Comparison of ENCODE assay signal across 10 cellular contexts in genomic region chr4:2788101-2788500, GRCh38. TPM values are rescaled to one million over a fixed set of nuclear protein-coding genes. Genes with fewer than 3 reads are reported as not detected.
A peak's percentile ranks its signal among the peaks of the same experiment; 100 is the strongest.
DNase-seq lines count a peak whose midpoint lies in the region; ATAC-seq, FAIRE-seq and TF ChIP-seq lines count a peak whose summit lies in the region.
"Had no signal": no experiment of that assay in that cellular context is flagged by ENCODE, and none has a peak within 500 bp of the region (broad histone marks: within the 10 kb centered on the region; RNA-seq: fewer than 3 reads in every experiment).

No MANE protein-coding gene starts in this region.

- DNase-seq in GM12878 (ENCODE audit: low read depth, low spot score) (no peak), posterior vena cava (ENCODE audit: low spot score) (peak; percentile 62), anterior cingulate cortex (lab: John Stamatoyannopoulos, UW) (no peak), kidney (no peak), NCI-H1105 (lab: John Stamatoyannopoulos, UW) (no peak), cerebellar cortex (ENCODE audit: low spot score) (no peak)
- DNase-seq: activated gamma-delta T cell, NCI-H526 had no signal

- peak overlapping the region; percentile 86 to 98 (median 92) for H3K4me2 ChIP-seq in BLaER1 treated with 17β-estradiol and CSF1 and Interleukin-3, amounts not matched to agents 10 nM and 100 nM
- H3K4me2 ChIP-seq in GM12878 (ENCODE audit: control insufficient read depth, insufficient read depth) = peak overlapping the region; percentile 88

- H3K79me2 ChIP-seq in GM12878 (ENCODE audit: control insufficient read depth, insufficient read depth, low read length) = no peaks in the 10 kb centered on the region

- no peaks in the 10 kb centered on the region for H4K20me1 ChIP-seq in BLaER1 treated with 17β-estradiol and CSF1 and Interleukin-3, amounts not matched to agents 10 nM and 100 nM
- H4K20me1 ChIP-seq in GM12878 (ENCODE audit: control insufficient read depth, insufficient read depth) = no peaks in the 10 kb centered on the region

- BruUV-seq in GM12878 (replicated peaks; lab: Mats Ljungman, UMichigan) = no TSS peak

- peak overlapping the region; percentile 80 to 91 (median 86) for H3K27ac ChIP-seq in BLaER1 treated with 17β-estradiol and CSF1 and Interleukin-3, amounts not matched to agents 10 nM and 100 nM
- H3K27ac ChIP-seq in GM12878 (ENCODE audit: control insufficient read depth, insufficient read depth) (peak overlapping the region; percentile 79), kidney (ENCODE audit: low read depth in 2 of 2, low read length in 2 of 2) (no peak overlapping the region)

- ATAC-seq in GM18907 (IDR thresholded peaks at IDR 0.05; ENCODE audit: unreplicated experiment) (peak; percentile 2), GM12878 (no peak)

- no peak for TF ChIP-seq RAD21 in GM12878 (IDR thresholded peaks at IDR 0.05; ENCODE audit: insufficient read depth, low read depth, low read length)

- H2AFZ ChIP-seq in GM12878 (ENCODE audit: control insufficient read depth, low read depth, low read length) = 0 out of 2 replicates have a peak overlapping the region, but pooled peaks have one; percentile 12

- no peak for TF ChIP-seq CTCF in GM12878 (IDR thresholded peaks at IDR 0.05 in 2 of 3, conservative IDR thresholded peaks at IDR 0.05 in 1 of 3; ENCODE audit: control insufficient read depth in 2 of 3, extremely low read depth in 1 of 3, insufficient read depth in 1 of 3, low read depth in 3 of 3, low read length in 3 of 3)
- TF ChIP-seq CTCF in kidney (IDR thresholded peaks at IDR 0.05; ENCODE audit: borderline replicate concordance, extremely low read depth, insufficient read depth) = no peak

- H3K27me3 ChIP-seq in BLaER1 treated with 17β-estradiol and CSF1 and Interleukin-3, amounts not matched to agents 10 nM and 100 nM = no peaks in the 10 kb centered on the region
- H3K27me3 ChIP-seq in GM12878 (replicated peaks in 1 of 2; ENCODE audit: control insufficient read depth in 2 of 2, insufficient read depth in 2 of 2, low read length in 1 of 2) = no peaks in the 10 kb centered on the region

- FAIRE-seq in GM12878 (lab: Jason Lieb, UNC) = no peak
- no peak for FAIRE-seq in kidney (lab: Jason Lieb, UNC)

- TF ChIP-seq EP300 in GM12878 (IDR thresholded peaks at IDR 0.05; ENCODE audit: borderline replicate concordance in 1 of 2, control insufficient read depth in 1 of 2, low read depth in 2 of 2, low read length in 2 of 2) = no peak

- POLR2A ChIA-PET in GM12878 (lab: Charles Lee) = interaction anchor here (0.8 to 4.4 kb wide), 5 partner anchors 11 to 148 kb away, joined by 3 to 57 read pairs (median 3); no protein-coding TSS in a partner anchor

- no peak for TF ChIP-seq POLR2A in GM12878 (IDR thresholded peaks at IDR 0.05; ENCODE audit: low read depth, low read length)

- peak overlapping the region; percentile 58 to 84 (median 75) for H3K9ac ChIP-seq in BLaER1 treated with 17β-estradiol and CSF1 and Interleukin-3, amounts not matched to agents 10 nM and 100 nM
- H3K9ac ChIP-seq in GM12878 (ENCODE audit: control insufficient read depth, insufficient read depth, low read length) (peak overlapping the region; percentile 51), kidney (ENCODE audit: low read length in 2 of 2) (no peak overlapping the region)

- no peaks in the 10 kb centered on the region for H3K36me3 ChIP-seq in BLaER1 treated with 17β-estradiol and CSF1 and Interleukin-3, amounts not matched to agents 10 nM and 100 nM
- H3K36me3 ChIP-seq in GM12878 (ENCODE audit: control insufficient read depth in 2 of 2, insufficient read depth in 2 of 2, low read length in 1 of 2) (no peaks in the 10 kb centered on the region), kidney (ENCODE audit: control insufficient read depth in 1 of 2, insufficient read depth in 2 of 2, low read length in 2 of 2) (no peaks in the 10 kb centered on the region)

- WGBS in GM12878 (ENCODE audit: insufficient coverage, insufficient replicate concordance, low lambda C conversion rate, missing lambda C conversion rate) = 70% methylated on average over 7 of the region's 7 CpGs

- H3K4me3 ChIP-seq in BLaER1 treated with 17β-estradiol and CSF1 and Interleukin-3, amounts not matched to agents 10 nM and 100 nM = peak overlapping the region in 2 of 10 experiments; percentile 4 to 29; a peak in 3 of 20 replicates
- no peak overlapping the region for H3K4me3 ChIP-seq in GM12878
- no peak overlapping the region for H3K4me3 ChIP-seq in kidney (ENCODE audit: low read length in 2 of 2)

- SMC1A ChIA-PET in GM12878 (lab: Charles Lee; ENCODE audit: uncharacterized antibody, unreplicated experiment) = interaction anchor here (0.8 to 4.3 kb wide), 6 partner anchors 11 to 92 kb away, joined by 3 to 49 read pairs (median 5); no protein-coding TSS in a partner anchor

- H3K9me3 ChIP-seq in BLaER1 treated with 17β-estradiol and CSF1 and Interleukin-3, amounts not matched to agents 10 nM and 100 nM (replicated peaks in 1 of 11) = peaks cover 8 to 18% (median 13%) of the 10 kb centered on the region in 11 experiments; a peak in 19 of 22 replicates
- H3K9me3 ChIP-seq in GM12878 (replicated peaks; ENCODE audit: control insufficient read depth, insufficient read depth, low read length) (peaks cover 6% of the 10 kb centered on the region; the same call in 2 of the 3 replicates), kidney (ENCODE audit: control insufficient read depth in 1 of 2, low read length in 2 of 2) (no peaks in the 10 kb centered on the region)

- CTCF ChIA-PET in GM12878 (lab: Yijun Ruan, JAX) = interaction anchor here (0.7 to 1.6 kb wide), 13 partner anchors 10 to 549 kb away, joined by 3 to 8 read pairs (median 3); no protein-coding TSS in a partner anchor

- H3K4me1 ChIP-seq in BLaER1 treated with 17β-estradiol and CSF1 and Interleukin-3, amounts not matched to agents 10 nM and 100 nM = peaks cover 72 to 80% (median 78%) of the 10 kb centered on the region in 10 experiments
- H3K4me1 ChIP-seq in GM12878 (ENCODE audit: control insufficient read depth, insufficient read depth, low read length) (peaks cover 43% of the 10 kb centered on the region), kidney (ENCODE audit: control insufficient read depth in 1 of 2, insufficient read depth in 1 of 2, low read depth in 1 of 2, low read length in 2 of 2) (peaks cover 13 to 21% of the 10 kb centered on the region in 2 donors)

- in situ Hi-C loops in GM12878 (cut with MboI) = no loop called here

- RAD21 ChIA-PET in GM12878 (lab: Charles Lee; ENCODE audit: unreplicated experiment) = interaction anchor here (0.6 to 3.4 kb wide), 15 partner anchors 12 to 176 kb away, joined by 3 to 43 read pairs (median 4); partner anchors contain the start of gene GRK4

- intact Hi-C loops in GM12878 (cut with micrococcal nuclease; ENCODE audit: unreplicated experiment) (no loop called here), posterior vena cava (cut with DNase I) (no loop called here), kidney (cut with DNase I) (no loop called here)

RNA-seq across cellular contexts. Expression of gene SH3BP2, which starts 4.8 kb away (rescaled TPM):
- 275 and 349 TPM in 2 replicates for total RNA-seq in GM12878 (2013; cell fraction: nucleolus; rRNA removed)
- total RNA-seq in GM12878 (2014; rRNA removed) (35.5 and 40.9 TPM in 2 replicates), GM12878 (2014; rRNA removed; fragmentation: Illumina TruSeq; extraction: Trizol) (17.5 and 19.0 TPM in 2 replicates), GM12878 (2021) (51.1 and 61.8 TPM in 2 replicates), posterior vena cava (10 to 100 TPM; 47.8 to 52.4 TPM), kidney (128 TPM)
- polyA plus RNA-seq in GM12878 (2011; ENCODE audit: low read depth) = 9.0 TPM
- polyA plus RNA-seq in GM12878 (2011; rRNA removed) (18.0 and 37.1 TPM in 2 replicates), GM12878 (2014; fragmentation: Illumina TruSeq; extraction: Trizol) (7.8 and 18.3 TPM in 2 replicates), GM12878 (2014; fragmentation: Nextera tagmentation; extraction: Ambion mirVana) (1 to 10 TPM; 1.1 TPM), GM12878 (2014; rRNA removed) (54.7 and 57.8 TPM in 2 replicates), GM12878 (2016; fragmentation: Nextera tagmentation; extraction: Ambion mirVana) (10 to 100 TPM; 23.0 to 24.8 TPM), kidney (ENCODE audit: insufficient read depth, low read depth, low replicate concordance) (27.3 TPM)
- 35.7 and 42.6 TPM in 2 replicates for polyA plus RNA-seq in GM12878 (2011; cell fraction: cytosol; rRNA removed)
- 270 and 290 TPM in 2 replicates for polyA plus RNA-seq in GM12878 (2011; cell fraction: nucleus; rRNA removed)
- 30.0 and 35.3 TPM in 2 replicates for polyA plus RNA-seq in GM12878 (2012)
- 72.7 and 138 TPM in 2 replicates for polyA minus RNA-seq in GM12878 (2011; rRNA and poly(A)+ RNA removed)
- polyA minus RNA-seq in GM12878 (2011; cell fraction: cytosol; rRNA and poly(A)+ RNA removed) = 8.9 and 18.7 TPM in 2 replicates
- polyA minus RNA-seq in GM12878 (2011; cell fraction: nucleus; rRNA and poly(A)+ RNA removed) = 47.3 and 86.5 TPM in 2 replicates

RNA-seq across cellular contexts. Expression of gene TNIP2, which starts 32.0 kb away (rescaled TPM):
- 48.2 and 58.3 TPM in 2 replicates for total RNA-seq in GM12878 (2013; cell fraction: nucleolus; rRNA removed)
- 55.0 and 59.8 TPM in 2 replicates for total RNA-seq in GM12878 (2014; rRNA removed)
- 29.1 and 29.8 TPM in 2 replicates for total RNA-seq in GM12878 (2014; rRNA removed; fragmentation: Illumina TruSeq; extraction: Trizol)
- total RNA-seq in GM12878 (2021) = 62.9 and 64.8 TPM in 2 replicates
- polyA plus RNA-seq in GM12878 (2011; ENCODE audit: low read depth) = 29.9 TPM
- polyA plus RNA-seq in GM12878 (2011; rRNA removed) = 27.9 and 42.0 TPM in 2 replicates
- 41.0 and 63.7 TPM in 2 replicates for polyA plus RNA-seq in GM12878 (2011; cell fraction: cytosol; rRNA removed)
- 126 and 142 TPM in 2 replicates for polyA plus RNA-seq in GM12878 (2011; cell fraction: nucleus; rRNA removed)
- 48.8 and 57.0 TPM in 2 replicates for polyA plus RNA-seq in GM12878 (2012)
- 7.1 and 21.4 TPM in 2 replicates for polyA plus RNA-seq in GM12878 (2014; fragmentation: Illumina TruSeq; extraction: Trizol)
- polyA plus RNA-seq in GM12878 (2014; fragmentation: Nextera tagmentation; extraction: Ambion mirVana) = 1 to 10 TPM; 1.4 to 3.4 TPM
- 64.9 and 68.5 TPM in 2 replicates for polyA plus RNA-seq in GM12878 (2014; rRNA removed)
- 10 to 100 TPM; 49.1 to 59.0 TPM for polyA plus RNA-seq in GM12878 (2016; fragmentation: Nextera tagmentation; extraction: Ambion mirVana)
- 19.1 and 31.1 TPM in 2 replicates for polyA minus RNA-seq in GM12878 (2011; rRNA and poly(A)+ RNA removed)
- 13.6 and 13.8 TPM in 2 replicates for polyA minus RNA-seq in GM12878 (2011; cell fraction: cytosol; rRNA and poly(A)+ RNA removed)
- 17.2 and 30.8 TPM in 2 replicates for polyA minus RNA-seq in GM12878 (2011; cell fraction: nucleus; rRNA and poly(A)+ RNA removed)
- total RNA-seq in posterior vena cava = 10 to 100 TPM; 25.4 to 29.2 TPM
- 44.4 TPM for total RNA-seq in kidney
- polyA plus RNA-seq in kidney (ENCODE audit: insufficient read depth, low read depth, low replicate concordance) = 43.1 TPM

RNA-seq across cellular contexts. Expression of gene ADD1, which starts 55.5 kb away (rescaled TPM):
- total RNA-seq in GM12878 (2013; cell fraction: nucleolus; rRNA removed) = 321 and 355 TPM in 2 replicates
- total RNA-seq in GM12878 (2014; rRNA removed) (128 and 136 TPM in 2 replicates), GM12878 (2014; rRNA removed; fragmentation: Illumina TruSeq; extraction: Trizol) (65.6 and 70.1 TPM in 2 replicates), GM12878 (2021) (182 and 183 TPM in 2 replicates), posterior vena cava (100 to 1,000 TPM; 297 to 327 TPM), kidney (313 TPM)
- polyA plus RNA-seq in GM12878 (2011; ENCODE audit: low read depth) = 61.6 TPM
- polyA plus RNA-seq in GM12878 (2011; rRNA removed) (75.4 and 93.5 TPM in 2 replicates), GM12878 (2014; fragmentation: Illumina TruSeq; extraction: Trizol) (97.2 and 107 TPM in 2 replicates), GM12878 (2014; fragmentation: Nextera tagmentation; extraction: Ambion mirVana) (10 to 100 TPM; 21.6 to 50.2 TPM), GM12878 (2014; rRNA removed) (113 and 126 TPM in 2 replicates), GM12878 (2016; fragmentation: Nextera tagmentation; extraction: Ambion mirVana) (100 to 1,000 TPM; 113 to 116 TPM), kidney (ENCODE audit: insufficient read depth, low read depth, low replicate concordance) (232 TPM)
- polyA plus RNA-seq in GM12878 (2011; cell fraction: cytosol; rRNA removed) = 103 and 152 TPM in 2 replicates
- polyA plus RNA-seq in GM12878 (2011; cell fraction: nucleus; rRNA removed) = 199 and 226 TPM in 2 replicates
- 119 and 148 TPM in 2 replicates for polyA plus RNA-seq in GM12878 (2012)
- 79.6 and 95.6 TPM in 2 replicates for polyA minus RNA-seq in GM12878 (2011; rRNA and poly(A)+ RNA removed)
- polyA minus RNA-seq in GM12878 (2011; cell fraction: cytosol; rRNA and poly(A)+ RNA removed) = 36.4 and 43.2 TPM in 2 replicates
- 57.1 and 78.0 TPM in 2 replicates for polyA minus RNA-seq in GM12878 (2011; cell fraction: nucleus; rRNA and poly(A)+ RNA removed)

Comparison
In these comparisons a context has a peak if more than half of its experiments do, and no peak if none do; other contexts are left out.
1. H3K27ac ChIP-seq: peak in BLaER1 treated with 17β-estradiol and CSF1 and Interleukin-3, amounts not matched to agents 10 nM and 100 nM (11 of 11) and GM12878 (single experiment); none in kidney (0 of 2).
2. H3K9ac ChIP-seq: peak in BLaER1 treated with 17β-estradiol and CSF1 and Interleukin-3, amounts not matched to agents 10 nM and 100 nM (11 of 11) and GM12878 (single experiment); none in kidney (0 of 2).